In genomic region chr6:126268087-126268486, GRCh38 we compare ENCODE assay signal across 9 cellular contexts.
A peak's percentile ranks its signal among the peaks of the same experiment; 100 is the strongest.
DNase-seq lines count a peak whose midpoint lies in the region; ATAC-seq and TF ChIP-seq lines count a peak whose summit lies in the region.
"Had no signal": no experiment of that assay in that cellular context is flagged by ENCODE, and none has a peak within 500 bp of the region (broad histone marks: within the 10 kb centered on the region; RNA-seq: fewer than 3 reads in every experiment).

No MANE protein-coding gene starts in this region.

- ATAC-seq in GM19025 (IDR thresholded peaks at IDR 0.05; ENCODE audit: low read depth, unreplicated experiment): peak; percentile 94
- peak; percentile 96 for ATAC-seq in HG02852 (IDR thresholded peaks at IDR 0.05; ENCODE audit: unreplicated experiment)
- no peak for ATAC-seq in omental fat pad (ENCODE audit: low FRiP score)
- no peak for ATAC-seq in stimulated activated naive CD8-positive, alpha-beta T cell treated with anti-CD3 and anti-CD28 coated beads, Interleukin-15, Interleukin-2, amounts not matched to agents 100 U/mL and 50 U/mL, for 24 hours

- TF ChIP-seq CTCF in omental fat pad (IDR thresholded peaks at IDR 0.05): no peak

- peak; percentile 23 for DNase-seq in COLO668 (lab: John Stamatoyannopoulos, UW; ENCODE audit: unreplicated experiment)
- DNase-seq in NCI-H2081 (lab: John Stamatoyannopoulos, UW): peak; percentile 12 to 51
- no peak for DNase-seq in SIG-M5 (lab: John Stamatoyannopoulos, UW)
- no peak for DNase-seq in NOMO-1 treated with DMSO at 0.1 percent for 48 hours (lab: John Stamatoyannopoulos, UW; ENCODE audit: unreplicated experiment)
- DNase-seq in omental fat pad (ENCODE audit: low spot score): no peak
- DNase-seq in stimulated activated naive CD8-positive, alpha-beta T cell treated with anti-CD3 and anti-CD28 coated beads, Interleukin-15, Interleukin-2, amounts not matched to agents 100 U/mL and 50 U/mL, for 24 hours: no peak
- DNase-seq: naive B cell had no signal

Comparison
In these comparisons a context has a peak if more than half of its experiments do, and no peak if none do; other contexts are left out.
1. DNase-seq: peak in COLO668 (single experiment) and NCI-H2081 (2 of 2); none in SIG-M5 (single experiment), NOMO-1 treated with DMSO at 0.1 percent for 48 hours (single experiment), omental fat pad (single experiment) and stimulated activated naive CD8-positive, alpha-beta T cell treated with anti-CD3 and anti-CD28 coated beads, Interleukin-15, Interleukin-2, amounts not matched to agents 100 U/mL and 50 U/mL, for 24 hours (single experiment).
2. ATAC-seq: peak in GM19025 (single experiment) and HG02852 (single experiment); none in omental fat pad (single experiment) and stimulated activated naive CD8-positive, alpha-beta T cell treated with anti-CD3 and anti-CD28 coated beads, Interleukin-15, Interleukin-2, amounts not matched to agents 100 U/mL and 50 U/mL, for 24 hours (single experiment).